In genomic region chr7:880450-880849, GRCh38 we compare ENCODE assay signal across 1 cellular context.
TF ChIP-seq lines count a peak whose summit lies in the region.

No MANE protein-coding gene starts in this region.

TF ChIP-seq in H1, 55 proteins besides CTCF, POLR2A, EP300 and RAD21:
- no peak for TF ChIP-seq PHF8 (conservative IDR thresholded peaks at IDR 0.05; ENCODE audit: low read depth, low read length)
- no peak for TF ChIP-seq SIX5 (IDR thresholded peaks at IDR 0.05; ENCODE audit: low read depth, low read length)
- no peak for TF ChIP-seq GTF2F1 (IDR thresholded peaks at IDR 0.05; ENCODE audit: borderline replicate concordance, low read depth, low read length)
- no peak for TF ChIP-seq SP2 (IDR thresholded peaks at IDR 0.05; ENCODE audit: low read length)
